In the genomic region with DNA sequence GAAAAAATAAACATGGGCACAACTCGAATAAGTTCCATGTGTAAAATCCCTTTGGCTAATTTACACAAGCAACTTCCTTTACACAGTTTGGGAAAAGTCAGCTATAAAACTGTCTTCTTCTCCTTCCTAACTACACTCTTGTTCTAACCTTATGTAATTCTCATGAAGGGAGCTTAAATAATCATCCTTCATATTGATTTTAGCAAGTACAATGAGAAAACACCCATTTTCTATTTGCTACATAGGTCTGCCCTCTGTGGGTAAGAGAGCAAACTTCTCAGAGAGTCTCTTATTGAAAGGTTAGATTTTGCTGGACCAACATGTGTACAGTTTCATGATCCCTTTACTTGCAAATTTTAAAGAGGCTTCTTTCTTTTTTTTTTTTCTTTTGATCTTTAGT, we compare ENCODE assay signal across 12 cellular contexts.
DNase-seq lines count a peak whose midpoint lies in the region; ATAC-seq and TF ChIP-seq lines count a peak whose summit lies in the region.
"Had no signal": no experiment of that assay in that cellular context is flagged by ENCODE, and none has a peak within 500 bp of the region (broad histone marks: within the 10 kb centered on the region; RNA-seq: fewer than 3 reads in every experiment).

No MANE protein-coding gene starts in this region.

- TF ChIP-seq CTCF in prostate gland (IDR thresholded peaks at IDR 0.05) (peak in 3 of 4 experiments; percentile 19 to 47 (median 42)), omental fat pad (IDR thresholded peaks at IDR 0.05) (no peak), esophagus squamous epithelium (IDR thresholded peaks at IDR 0.05) (peak in 2 of 6 experiments; percentile 24 to 37)

- H3K27ac ChIP-seq in prostate gland (no peak overlapping the region), esophagus squamous epithelium (no peak overlapping the region)

- WGBS in prostate gland, result 5% methylated on average over 1 of the region's 1 CpG
- WGBS in esophagus squamous epithelium, 2 donors, result 9 to 26% methylated on average over 1 of the region's 1 CpG

- no peak for ATAC-seq in omental fat pad (ENCODE audit: low FRiP score)
- ATAC-seq: stimulated activated naive CD8-positive, alpha-beta T cell treated with anti-CD3 and anti-CD28 coated beads, Interleukin-15, amount 100 ng/mL, for 72 hours had no signal

- no peak for TF ChIP-seq POLR2A in prostate gland (IDR thresholded peaks at IDR 0.05)
- TF ChIP-seq POLR2A in esophagus squamous epithelium (IDR thresholded peaks at IDR 0.05), result no peak

- H3K36me3 ChIP-seq in prostate gland (no peaks in the 10 kb centered on the region), esophagus squamous epithelium (no peaks in the 10 kb centered on the region)

- DNase-seq in NCI-H748 (lab: John Stamatoyannopoulos, UW; ENCODE audit: unreplicated experiment), result peak; percentile 2
- DNase-seq in NCI-H748 treated with DMSO at 0.1 percent for 48 hours (lab: John Stamatoyannopoulos, UW), result no peak
- DNase-seq in OCI-M1 (lab: John Stamatoyannopoulos, UW), result peak; percentile 9
- DNase-seq in fibroblast of gingiva (ENCODE audit: low read depth), result peak; percentile 14
- no peak for DNase-seq in prostate gland (ENCODE audit: low spot score)
- no peak for DNase-seq in NCI-H1930 (lab: John Stamatoyannopoulos, UW)
- no peak for DNase-seq in omental fat pad (ENCODE audit: low spot score)
- DNase-seq in esophagus squamous epithelium (lab: John Stamatoyannopoulos, UW), result no peak
- DNase-seq: kidney glomerular epithelial cell; NCI-H2171 treated with DMSO at 0.1 percent for 48 hours; stimulated activated CD4-positive, alpha-beta T cell treated with anti-CD3 and anti-CD28 coated beads, Interleukin-2, amount 100 ng/mL, for 48 hours; stimulated activated naive CD8-positive, alpha-beta T cell treated with anti-CD3 and anti-CD28 coated beads, Interleukin-15, amount 100 ng/mL, for 72 hours had no signal

- H3K4me1 ChIP-seq in prostate gland (replicated peaks) (peaks cover 9% of the 10 kb centered on the region), esophagus squamous epithelium (peaks cover 0 to 16% (median 9%) of the 10 kb centered on the region in 3 donors)

- intact Hi-C loops in prostate gland (cut with DNase I), result no loop called here
- intact Hi-C loops in esophagus squamous epithelium (cut with DNase I), result loop anchor here (10.0 kb wide), 1 partner anchor 285 kb away; no protein-coding TSS in a partner anchor

- H3K4me3 ChIP-seq in prostate gland (no peak overlapping the region), esophagus squamous epithelium (no peak overlapping the region)

- H3K27me3 ChIP-seq in prostate gland (replicated peaks; ENCODE audit: insufficient read depth) (no peaks in the 10 kb centered on the region), esophagus squamous epithelium (no peaks in the 10 kb centered on the region)

- no peaks in the 10 kb centered on the region for H3K9me3 ChIP-seq in prostate gland
- no peaks in the 10 kb centered on the region for H3K9me3 ChIP-seq in esophagus squamous epithelium

Comparison
In these comparisons a context has a peak if more than half of its experiments do, and no peak if none do; other contexts are left out.
1. DNase-seq: peak in NCI-H748 (single experiment), OCI-M1 (single experiment) and fibroblast of gingiva (single experiment); none in NCI-H748 treated with DMSO at 0.1 percent for 48 hours (single experiment), prostate gland (single experiment), NCI-H1930 (0 of 2), omental fat pad (single experiment) and esophagus squamous epithelium (single experiment).
2. CTCF ChIP-seq: peak in prostate gland (3 of 4); none in omental fat pad (0 of 3).